ENCODE assay signal across 9 cellular contexts in the genomic region with DNA sequence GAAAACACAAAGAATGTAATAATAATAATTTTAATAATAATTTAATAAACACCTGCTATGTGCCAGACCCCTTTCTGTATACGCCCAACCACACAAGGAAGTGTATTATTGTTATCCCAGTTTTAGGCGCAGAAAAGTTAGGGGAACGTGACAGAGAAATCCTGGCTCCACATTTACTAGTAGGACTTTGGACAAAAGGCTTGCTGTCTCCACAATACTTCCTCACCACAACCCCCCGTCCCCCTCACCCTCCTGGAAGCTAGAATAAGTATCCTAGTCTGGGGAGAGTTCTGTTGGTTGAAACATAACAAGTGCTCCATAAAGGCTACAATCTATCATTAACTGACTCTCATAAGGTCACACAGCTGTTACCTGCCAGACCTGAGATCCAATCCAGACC. TPM values are rescaled to one million over a fixed set of nuclear protein-coding genes. Genes with fewer than 3 reads are reported as not detected.
DNase-seq lines count a peak whose midpoint lies in the region; ATAC-seq, FAIRE-seq and TF ChIP-seq lines count a peak whose summit lies in the region.
"Had no signal": no experiment of that assay in that cellular context is flagged by ENCODE, and none has a peak within 500 bp of the region (broad histone marks: within the 10 kb centered on the region; RNA-seq: fewer than 3 reads in every experiment).

No MANE protein-coding gene starts in this region.

- no peaks in the 10 kb centered on the region for H3K27me3 ChIP-seq in MG63
- H3K27me3 ChIP-seq in H1 (replicated peaks in 1 of 4; ENCODE audit: control insufficient read depth in 3 of 4, extremely low read depth in 1 of 4, insufficient read depth in 3 of 4, low read length in 3 of 4): peaks cover 6 to 28% (median 23%) of the 10 kb centered on the region in 4 experiments
- H3K27me3 ChIP-seq in smooth muscle cell (ENCODE audit: low read depth): peaks cover 4% of the 10 kb centered on the region

- H3K9me3 ChIP-seq in MG63 (no peaks in the 10 kb centered on the region), H1 (ENCODE audit: insufficient read depth in 2 of 2, low read depth in 1 of 2, low read length in 1 of 2) (no peaks in the 10 kb centered on the region), smooth muscle cell (replicated peaks; ENCODE audit: low read depth) (no peaks in the 10 kb centered on the region)

- TF ChIP-seq POLR2A in H1 (IDR thresholded peaks at IDR 0.05; ENCODE audit: control extremely low read depth in 1 of 2, low read depth in 2 of 2, low read length in 2 of 2): no peak

- no peak overlapping the region for H4K91ac ChIP-seq in H1 (replicated peaks; ENCODE audit: insufficient read length, low read length)

- H4K20me1 ChIP-seq in H1 (replicated peaks in 1 of 2; ENCODE audit: control insufficient read depth in 1 of 2, insufficient read depth in 2 of 2, low read length in 2 of 2) (peaks cover 0 to 10% of the 10 kb centered on the region in 2 experiments), smooth muscle cell (ENCODE audit: low read depth) (no peaks in the 10 kb centered on the region)

- no peaks in the 10 kb centered on the region for H3K36me3 Mint-ChIP-seq in activated T-cell treated with anti-CD3 and anti-CD28 coated beads, Interleukin-2, amount 50 U/mL, for 4 hours (ENCODE audit: insufficient read depth)

- H2AFZ ChIP-seq in H1 (ENCODE audit: low read length) (no peak overlapping the region), smooth muscle cell (ENCODE audit: low read depth) (no peak overlapping the region)

- TF ChIP-seq CTCF in H1 (IDR thresholded peaks at IDR 0.05; ENCODE audit: control extremely low read depth in 1 of 3, insufficient read depth in 1 of 3, low read depth in 1 of 3, low read length in 3 of 3): no peak
- TF ChIP-seq CTCF in smooth muscle cell (IDR thresholded peaks at IDR 0.05; ENCODE audit: borderline replicate concordance, insufficient read depth, poor library complexity, severe bottlenecking): no peak

- ATAC-seq in activated T-cell treated with anti-CD3 and anti-CD28 coated beads, Interleukin-2, amount 50 U/mL, for 4 hours: no peak
- ATAC-seq in HG02610 (IDR thresholded peaks at IDR 0.05; ENCODE audit: unreplicated experiment) (no peak), GM18498 (IDR thresholded peaks at IDR 0.05; ENCODE audit: unreplicated experiment) (no peak)

- no peak overlapping the region for H3K27ac ChIP-seq in H1 (ENCODE audit: low read depth, low read length)
- no peak overlapping the region for H3K27ac ChIP-seq in smooth muscle cell (ENCODE audit: low read depth)

- H3K4me1 Mint-ChIP-seq in activated T-cell treated with anti-CD3 and anti-CD28 coated beads, Interleukin-2, amount 50 U/mL, for 4 hours (ENCODE audit: low read depth): peaks cover 16% of the 10 kb centered on the region

- H3K4me1 ChIP-seq in H1 (replicated peaks in 1 of 4; ENCODE audit: control insufficient read depth in 3 of 4, insufficient read depth in 4 of 4, low read length in 3 of 4) (peaks cover 13 to 39% (median 22%) of the 10 kb centered on the region in 4 experiments), smooth muscle cell (ENCODE audit: low read depth) (peaks cover 26% of the 10 kb centered on the region)

- no peak overlapping the region for H3K14ac ChIP-seq in H1 (ENCODE audit: insufficient read length)

- no peak overlapping the region for H2BK20ac ChIP-seq in H1 (ENCODE audit: low read length)

- H3K18ac ChIP-seq in H1 (ENCODE audit: extremely low read depth, low read length): no peak overlapping the region

- H3K4me2 ChIP-seq in H1 (ENCODE audit: insufficient read depth in 1 of 2, low read depth in 2 of 2, low read length in 2 of 2): peak overlapping the region in 1 of 2 experiments; percentile 92; a peak in 1 of 4 replicates
- peak overlapping the region; percentile 100 for H3K4me2 ChIP-seq in smooth muscle cell

- H4K8ac ChIP-seq in H1 (ENCODE audit: extremely low read depth, insufficient read depth, low read length): no peak overlapping the region

- no peak overlapping the region for H2AK5ac ChIP-seq in H1 (ENCODE audit: low read depth, low read length)

- no peak for TF ChIP-seq RAD21 in H1 (IDR thresholded peaks at IDR 0.05 in 1 of 2, conservative IDR thresholded peaks at IDR 0.05 in 1 of 2; ENCODE audit: low read depth in 2 of 2, low read length in 2 of 2)

- H2BK15ac ChIP-seq in H1 (ENCODE audit: low read length): peak overlapping the region; percentile 48; the same call in 1 of the 2 replicates

- H3K23ac ChIP-seq in H1 (ENCODE audit: insufficient read length): no peak overlapping the region

- H3K9ac ChIP-seq in H1 (replicated peaks in 1 of 4; ENCODE audit: extremely low read depth in 1 of 4, low read depth in 3 of 4, low read length in 3 of 4) (no peak overlapping the region), smooth muscle cell (ENCODE audit: low read depth) (no peak overlapping the region)

- no peak overlapping the region for H3K56ac ChIP-seq in H1 (replicated peaks; ENCODE audit: insufficient read length, low read depth, low read length)

- H3K36me3 ChIP-seq in MG63 (no peaks in the 10 kb centered on the region), H1 (ENCODE audit: control insufficient read depth in 2 of 4, insufficient read depth in 4 of 4, low read length in 3 of 4) (no peaks in the 10 kb centered on the region), smooth muscle cell (ENCODE audit: low read depth) (no peaks in the 10 kb centered on the region)

- H3K4me3 Mint-ChIP-seq in activated T-cell treated with anti-CD3 and anti-CD28 coated beads, Interleukin-2, amount 50 U/mL, for 4 hours: peak overlapping the region; percentile 63

- H3K79me2 ChIP-seq in H1 (ENCODE audit: control insufficient read depth in 1 of 2, insufficient read depth in 2 of 2, low read length in 2 of 2) (peaks cover 0 to 23% of the 10 kb centered on the region in 2 experiments; a peak in 2 of 4 replicates), smooth muscle cell (ENCODE audit: low read depth) (no peaks in the 10 kb centered on the region)

- POLR2A ChIA-PET in H1 (lab: Charles Lee; ENCODE audit: partially characterized antibody): interaction anchor here (1.2 to 3.2 kb wide), 3 partner anchors 33 to 39 kb away, joined by 3 to 12 read pairs (median 9); no protein-coding TSS in a partner anchor

- FAIRE-seq in H1 (lab: Jason Lieb, UNC): peak; percentile 39

- no peaks in the 10 kb centered on the region for H3K9me3 Mint-ChIP-seq in activated T-cell treated with anti-CD3 and anti-CD28 coated beads, Interleukin-2, amount 50 U/mL, for 4 hours

- peaks cover 13% of the 10 kb centered on the region for H3K23me2 ChIP-seq in H1 (ENCODE audit: low read depth, low read length)

- no peak overlapping the region for H4K5ac ChIP-seq in H1 (ENCODE audit: insufficient read length, low read depth, low read length)

- TF ChIP-seq EP300 in H1 (IDR thresholded peaks at IDR 0.05; ENCODE audit: borderline replicate concordance in 1 of 2, low read depth in 2 of 2, low read length in 2 of 2): no peak

- WGBS in H1 (ENCODE audit: extremely low coverage in 1 of 2, insufficient coverage in 1 of 2, insufficient read length in 1 of 2, insufficient replicate concordance in 2 of 2, low coverage in 1 of 2, low lambda C conversion rate in 2 of 2, missing lambda C conversion rate in 1 of 2), 2 experiments: 64% methylated on average over 4 of the region's 4 CpGs; no CpG with 5 or more reads in 1 of the 2 experiments
- WGBS in smooth muscle cell (ENCODE audit: low lambda C conversion rate): 71% methylated on average over 4 of the region's 4 CpGs

- H3K27me3 Mint-ChIP-seq in activated T-cell treated with anti-CD3 and anti-CD28 coated beads, Interleukin-2, amount 50 U/mL, for 4 hours (ENCODE audit: low read depth): peaks cover 67% of the 10 kb centered on the region

- H3K4me3 ChIP-seq in MG63 (peak overlapping the region; percentile 17; the same call in 1 of the 2 replicates), H1 (ENCODE audit: extremely low read depth in 1 of 4, insufficient read depth in 2 of 4, low read depth in 3 of 4, low read length in 4 of 4) (0 out of 8 replicates have a peak overlapping the region, but pooled peaks of 1 of the 4 experiments have one; percentile 78), smooth muscle cell (peak overlapping the region; percentile 75)

- H3K4ac ChIP-seq in H1 (replicated peaks; ENCODE audit: insufficient read length, low read depth, low read length): no peak overlapping the region

- H2BK120ac ChIP-seq in H1 (replicated peaks; ENCODE audit: low read depth, low read length): no peak overlapping the region

- CTCF ChIA-PET in H1 (lab: Charles Lee; ENCODE audit: partially characterized antibody): interaction anchor here (0.8 to 6.6 kb wide), 4 partner anchors 30 to 66 kb away, joined by 3 to 64 read pairs (median 3); no protein-coding TSS in a partner anchor

- H3F3A ChIP-seq in smooth muscle cell (ENCODE audit: low read depth): no peaks in the 10 kb centered on the region

- H2BK5ac ChIP-seq in H1 (ENCODE audit: low read depth, low read length): 0 out of 2 replicates have a peak overlapping the region, but pooled peaks have one; percentile 19

- H2BK12ac ChIP-seq in H1 (ENCODE audit: low read depth, low read length): no peak overlapping the region

- DNase-seq in activated T-cell treated with anti-CD3 and anti-CD28 coated beads, Interleukin-2, amount 50 U/mL, for 4 hours: no peak
- DNase-seq in activated T-cell treated with anti-CD3 and anti-CD28 coated beads for 4 hours (no peak), MG63 (no peak), H1 (ENCODE audit: low read depth in 1 of 2, low spot score in 2 of 2) (no peak), smooth muscle cell (lab: John Stamatoyannopoulos, UW; ENCODE audit: unreplicated experiment) (no peak)
- no peak for DNase-seq in stimulated activated naive CD4-positive, alpha-beta T cell treated with Interleukin-2 at 50 U/mL for 16 hours (lab: John Stamatoyannopoulos, UW)

- H3K79me1 ChIP-seq in H1 (ENCODE audit: low read depth, low read length): peaks cover 4% of the 10 kb centered on the region; the same call in 1 of the 2 replicates

RNA-seq across cellular contexts. Expression of gene IL17RD, which starts 0.5 kb away (rescaled TPM):
- under 1 TPM in 2 of 3 donors, not detected in 1; 0.05 to 0.11 TPM for total RNA-seq in activated T-cell treated with anti-CD3 and anti-CD28 coated beads, Interleukin-2, amount 50 U/mL, for 4 hours
- 0.91 and 2.5 TPM in 2 replicates for total RNA-seq in MG63 (2014; rRNA removed; shearing (Covaris generic); ENCODE audit: low replicate concordance)
- total RNA-seq in H1 (2021; fragmentation: NEBNext Ultra II Directional; extraction: Animal tissue kit (Norgen Biotek cat#: 25700)): 41.3 and 48.9 TPM in 2 replicates
- polyA plus RNA-seq in H1 (2011; rRNA removed) (10.9 and 15.4 TPM in 2 replicates), smooth muscle cell (0.59 and 1.2 TPM in 2 replicates)
- 10.1 TPM for polyA plus RNA-seq in H1 (2011; cell fraction: cytosol; rRNA removed)
- 28.2 TPM for polyA plus RNA-seq in H1 (2011; cell fraction: nucleus; rRNA removed)
- polyA plus RNA-seq in H1 (2012, experiment 1 of 2): 9.5 to 14.9 TPM (median 12.6 TPM) in 4 replicates
- 2.0 TPM for polyA plus RNA-seq in H1 (2012, experiment 2 of 2)
- 50.8 TPM for polyA plus RNA-seq in H1 (2013, experiment 1 of 2)
- polyA plus RNA-seq in H1 (2013, experiment 2 of 2): 58.0 TPM
- polyA minus RNA-seq in H1 (2011; rRNA and poly(A)+ RNA removed): 39.3 and 40.6 TPM in 2 replicates
- polyA minus RNA-seq in H1 (2011; cell fraction: cytosol; rRNA and poly(A)+ RNA removed): 19.2 TPM
- polyA minus RNA-seq in H1 (2011; cell fraction: nucleus; rRNA and poly(A)+ RNA removed): 33.9 TPM
- total RNA-seq in smooth muscle cell: 1.9 TPM in 2 replicates
- total RNA-seq: T-helper 1 cell treated with Interleukin-12 subunit alpha and Interleukin-12 subunit beta and Interleukin-4 antibody, amounts not matched to agents 30 ng/mL and 1 ng/mL, for 36 hours had no signal

RNA-seq across cellular contexts. Expression of gene HESX1, which starts 34.1 kb away (rescaled TPM):
- total RNA-seq in activated T-cell treated with anti-CD3 and anti-CD28 coated beads, Interleukin-2, amount 50 U/mL, for 4 hours: not detected
- not detected in 2 replicates for total RNA-seq in MG63 (2014; rRNA removed; shearing (Covaris generic); ENCODE audit: low replicate concordance)
- total RNA-seq in H1 (2021; fragmentation: NEBNext Ultra II Directional; extraction: Animal tissue kit (Norgen Biotek cat#: 25700)): 9.0 and 12.0 TPM in 2 replicates
- 5.5 and 7.1 TPM in 2 replicates for polyA plus RNA-seq in H1 (2011; rRNA removed)
- 7.9 TPM for polyA plus RNA-seq in H1 (2011; cell fraction: cytosol; rRNA removed)
- 3.4 TPM for polyA plus RNA-seq in H1 (2011; cell fraction: nucleus; rRNA removed)
- polyA plus RNA-seq in H1 (2012, experiment 1 of 2): 5.3 to 12.9 TPM (median 5.7 TPM) in 4 replicates
- polyA plus RNA-seq in H1 (2012, experiment 2 of 2): 2.7 TPM
- polyA plus RNA-seq in H1 (2013, experiment 1 of 2): 7.4 TPM
- polyA plus RNA-seq in H1 (2013, experiment 2 of 2): 7.3 TPM
- polyA minus RNA-seq in H1 (2011; rRNA and poly(A)+ RNA removed): 3.6 and 3.9 TPM in 2 replicates
- 3.0 TPM for polyA minus RNA-seq in H1 (2011; cell fraction: cytosol; rRNA and poly(A)+ RNA removed)
- 4.4 TPM for polyA minus RNA-seq in H1 (2011; cell fraction: nucleus; rRNA and poly(A)+ RNA removed)
- 2.1 TPM in 1 of 2 replicates, not detected in the other for total RNA-seq in smooth muscle cell
- polyA plus RNA-seq in smooth muscle cell: 0.43 TPM in 1 of 2 replicates, not detected in the other

Comparison
In these comparisons a context has a peak if more than half of its experiments do, and no peak if none do; other contexts are left out.
1. RNA of gene IL17RD, which starts 0.5 kb away (total RNA-seq): 41.3 to 48.9 TPM in H1; 0.91 to 2.5 TPM in MG63, 1.9 TPM in smooth muscle cell and 0.05 to 0.11 TPM in activated T-cell treated with anti-CD3 and anti-CD28 coated beads, Interleukin-2, amount 50 U/mL, for 4 hours; every median in the first group is over 10 times any median in the second.